In genomic region chr7:39413866-39414668, GRCh38 we compare ENCODE assay signal across 8 cellular contexts.
DNase-seq lines count a peak whose midpoint lies in the region; FAIRE-seq and TF ChIP-seq lines count a peak whose summit lies in the region.

No MANE protein-coding gene starts in this region.

- in situ Hi-C loops in GM13976 (cut with MboI; ENCODE audit: low sequenced_read_pairs, unreplicated experiment): no loop called here

- DNase-seq in GM13976 (ENCODE audit: low spot score): peak; percentile 69
- DNase-seq in H7: peak; percentile 84
- DNase-seq in M059J (ENCODE audit: low read depth): peak; percentile 67
- peak; percentile 10 to 28 for DNase-seq in activated CD4-positive, alpha-beta T cell treated with anti-CD3 and anti-CD28 coated beads for 24 hours (ENCODE audit: low read depth in 2 of 2)
- DNase-seq in H1 (ENCODE audit: low read depth in 1 of 2, low spot score in 2 of 2): peak; percentile 46 to 78
- DNase-seq in mesothelial cell of epicardium (ENCODE audit: low spot score in 2 of 2, unreplicated experiment in 2 of 2): peak; percentile 35 to 53
- peak; percentile 8 for DNase-seq in stimulated activated naive CD4-positive, alpha-beta T cell treated with Interleukin-2 at 50 U/mL for 16 hours (lab: John Stamatoyannopoulos, UW)
- DNase-seq in dedifferentiated amniotic fluid mesenchymal stem cell (ENCODE audit: extremely low spot score): no peak

- no peaks in the 10 kb centered on the region for H3K36me3 Mint-ChIP-seq in mesothelial cell of epicardium

- H2AFZ ChIP-seq in H1 (ENCODE audit: low read length): peak overlapping the region; percentile 74; the same call in 1 of the 2 replicates

- H3K4ac ChIP-seq in H1 (replicated peaks; ENCODE audit: insufficient read length, low read depth, low read length): no peak overlapping the region

- no peaks in the 10 kb centered on the region; a peak in 1 of 4 replicates for H3K9me3 ChIP-seq in H1 (ENCODE audit: insufficient read depth in 2 of 2, low read depth in 1 of 2, low read length in 1 of 2)

- no peaks in the 10 kb centered on the region for H3K9me3 Mint-ChIP-seq in mesothelial cell of epicardium

- peak overlapping the region; percentile 16 for H4K5ac ChIP-seq in H1 (ENCODE audit: insufficient read length, low read depth, low read length)

- no peak overlapping the region for H2AK5ac ChIP-seq in H1 (ENCODE audit: low read depth, low read length)

- TF ChIP-seq POLR2A in H1 (IDR thresholded peaks at IDR 0.05; ENCODE audit: control extremely low read depth in 1 of 2, low read depth in 2 of 2, low read length in 2 of 2): no peak

- H2BK120ac ChIP-seq in H1 (replicated peaks; ENCODE audit: low read depth, low read length): no peak overlapping the region

- H3K9ac ChIP-seq in H1 (replicated peaks in 1 of 4; ENCODE audit: extremely low read depth in 1 of 4, low read depth in 3 of 4, low read length in 3 of 4): peak overlapping the region in 1 of 4 experiments; percentile 45; a peak in 1 of 7 replicates

- H3K4me3 ChIP-seq in H7 (ENCODE audit: insufficient read depth, low read depth, low read length) (peak overlapping the region; percentile 65), H1 (ENCODE audit: extremely low read depth in 1 of 4, insufficient read depth in 2 of 4, low read depth in 3 of 4, low read length in 4 of 4) (peak overlapping the region; percentile 49 to 77 (median 70))

- no peak overlapping the region; the same call in 1 of the 2 replicates for H3K18ac ChIP-seq in H1 (ENCODE audit: extremely low read depth, low read length)

- H3K56ac ChIP-seq in H1 (replicated peaks; ENCODE audit: insufficient read length, low read depth, low read length): peak overlapping the region; percentile 17

- peak overlapping the region; percentile 79 to 93 for H3K4me2 ChIP-seq in H1 (ENCODE audit: insufficient read depth in 1 of 2, low read depth in 2 of 2, low read length in 2 of 2)

- CTCF ChIA-PET in H1 (lab: Charles Lee; ENCODE audit: partially characterized antibody): interaction anchor here (0.6 to 1.6 kb wide), 14 partner anchors 11 to 619 kb away, joined by 3 to 7 read pairs (median 3); no protein-coding TSS in a partner anchor

- H3K79me2 ChIP-seq in H1 (ENCODE audit: control insufficient read depth in 1 of 2, insufficient read depth in 2 of 2, low read length in 2 of 2): no peaks in the 10 kb centered on the region

- no peak overlapping the region for H2BK15ac ChIP-seq in H1 (ENCODE audit: low read length)

- peak overlapping the region; percentile 11 for H3K27ac Mint-ChIP-seq in mesothelial cell of epicardium

- FAIRE-seq in H1 (lab: Jason Lieb, UNC): no peak

- no peak for TF ChIP-seq EP300 in H1 (IDR thresholded peaks at IDR 0.05; ENCODE audit: borderline replicate concordance in 1 of 2, low read depth in 2 of 2, low read length in 2 of 2)

- H3K27me3 Mint-ChIP-seq in mesothelial cell of epicardium (ENCODE audit: low read depth): peaks cover 7% of the 10 kb centered on the region

- peak; percentile 26 to 42; a peak in 3 of 4 replicates for TF ChIP-seq RAD21 in H1 (IDR thresholded peaks at IDR 0.05 in 1 of 2, conservative IDR thresholded peaks at IDR 0.05 in 1 of 2; ENCODE audit: low read depth in 2 of 2, low read length in 2 of 2)

- WGBS in H1 (ENCODE audit: extremely low coverage in 1 of 2, insufficient coverage in 1 of 2, insufficient read length in 1 of 2, insufficient replicate concordance in 2 of 2, low coverage in 1 of 2, low lambda C conversion rate in 2 of 2, missing lambda C conversion rate in 1 of 2), 2 experiments: 5% methylated on average over 44 of the region's 55 CpGs; no CpG with 5 or more reads in 1 of the 2 experiments

- H3K36me3 ChIP-seq in H7 (replicated peaks; ENCODE audit: control insufficient read depth, insufficient read depth, low read length) (no peaks in the 10 kb centered on the region), H1 (ENCODE audit: control insufficient read depth in 2 of 4, insufficient read depth in 4 of 4, low read length in 3 of 4) (no peaks in the 10 kb centered on the region)

- H4K8ac ChIP-seq in H1 (ENCODE audit: extremely low read depth, insufficient read depth, low read length): no peak overlapping the region; the same call in 1 of the 2 replicates

- peaks cover 8% of the 10 kb centered on the region for H3K4me1 Mint-ChIP-seq in mesothelial cell of epicardium

- POLR2A ChIA-PET in H1 (lab: Charles Lee; ENCODE audit: partially characterized antibody): interaction anchor here (1.0 kb wide), 1 partner anchor 15 kb away, joined by 3 read pairs; no protein-coding TSS in a partner anchor

- no peak overlapping the region for H4K91ac ChIP-seq in H1 (replicated peaks; ENCODE audit: insufficient read length, low read length)

- no peaks in the 10 kb centered on the region for H3K79me1 ChIP-seq in H1 (ENCODE audit: low read depth, low read length)

- TF ChIP-seq CTCF in GM13976 (IDR thresholded peaks at IDR 0.05; ENCODE audit: borderline replicate concordance, control extremely low read depth, extremely low read depth, insufficient read depth, missing control alignments) (peak; percentile 15), H1 (IDR thresholded peaks at IDR 0.05; ENCODE audit: control extremely low read depth in 1 of 3, insufficient read depth in 1 of 3, low read depth in 1 of 3, low read length in 3 of 3) (peak; percentile 37 to 65 (median 54)), mesothelial cell of epicardium (IDR thresholded peaks at IDR 0.05; ENCODE audit: unreplicated experiment) (no peak)

- no peaks in the 10 kb centered on the region for H4K20me1 ChIP-seq in H1 (replicated peaks in 1 of 2; ENCODE audit: control insufficient read depth in 1 of 2, insufficient read depth in 2 of 2, low read length in 2 of 2)

- H3K27ac ChIP-seq in H1 (ENCODE audit: low read depth, low read length): no peak overlapping the region

- no peak overlapping the region for H3K23ac ChIP-seq in H1 (ENCODE audit: insufficient read length)

- no peak overlapping the region for H2BK5ac ChIP-seq in H1 (ENCODE audit: low read depth, low read length)

- H3K14ac ChIP-seq in H1 (ENCODE audit: insufficient read length): no peak overlapping the region

- H3K4me1 ChIP-seq in H1 (replicated peaks in 1 of 4; ENCODE audit: control insufficient read depth in 3 of 4, insufficient read depth in 4 of 4, low read length in 3 of 4): no peaks in the 10 kb centered on the region

- H2BK20ac ChIP-seq in H1 (ENCODE audit: low read length): no peak overlapping the region

- peak overlapping the region; percentile 83 for H3K4me3 Mint-ChIP-seq in mesothelial cell of epicardium

- peaks cover 7% of the 10 kb centered on the region; the same call in 1 of the 2 replicates for H3K23me2 ChIP-seq in H1 (ENCODE audit: low read depth, low read length)

- H3K27me3 ChIP-seq in H7 (ENCODE audit: control insufficient read depth, insufficient read depth, low read length) (no peaks in the 10 kb centered on the region), H1 (replicated peaks in 1 of 4; ENCODE audit: control insufficient read depth in 3 of 4, extremely low read depth in 1 of 4, insufficient read depth in 3 of 4, low read length in 3 of 4) (no peaks in the 10 kb centered on the region)

- H2BK12ac ChIP-seq in H1 (ENCODE audit: low read depth, low read length): no peak overlapping the region

TF ChIP-seq in H1, 55 proteins besides CTCF, POLR2A, EP300 and RAD21 (continues in another document):
- no peak for TF ChIP-seq CHD1 (IDR thresholded peaks at IDR 0.05; ENCODE audit: low read depth, low read length)
- peak; percentile 30 for TF ChIP-seq EZH2 (IDR thresholded peaks at IDR 0.05; ENCODE audit: low read depth, low read length, severe bottlenecking)
- TF ChIP-seq ASH2L (IDR thresholded peaks at IDR 0.05; ENCODE audit: low read length): peak; percentile 49
- TF ChIP-seq EGR1 (IDR thresholded peaks at IDR 0.05; ENCODE audit: borderline replicate concordance, low read depth, low read length): 0 out of 2 replicates have a peak, but pooled peaks have one; percentile 15
- TF ChIP-seq CTBP2 (IDR thresholded peaks at IDR 0.05; ENCODE audit: borderline replicate concordance, insufficient read depth, insufficient read length, low read length): no peak
- TF ChIP-seq CBX5 (IDR thresholded peaks at IDR 0.05; ENCODE audit: low read depth, low read length): no peak
- no peak for TF ChIP-seq POLR2AphosphoS5 (IDR thresholded peaks at IDR 0.05; ENCODE audit: low read depth, low read length)
- peak; percentile 53 for TF ChIP-seq TAF7 (optimal IDR thresholded peaks at IDR 0.05; ENCODE audit: borderline replicate concordance, low read depth, low read length)
- TF ChIP-seq FOSL1 (IDR thresholded peaks at IDR 0.05; ENCODE audit: insufficient read depth, low read depth, low read length): no peak
- TF ChIP-seq SP1 (IDR thresholded peaks at IDR 0.05; ENCODE audit: low read depth, low read length): no peak
- no peak for TF ChIP-seq HDAC6 (IDR thresholded peaks at IDR 0.05; ENCODE audit: low read depth, low read length)
- no peak for TF ChIP-seq ZNF274 (IDR thresholded peaks at IDR 0.05; ENCODE audit: borderline replicate concordance, extremely low read depth, low read length)
- TF ChIP-seq BACH1 (IDR thresholded peaks at IDR 0.05; ENCODE audit: low read length): peak; percentile 55; the same call in 1 of the 2 replicates
- no peak for TF ChIP-seq TEAD4 (IDR thresholded peaks at IDR 0.05; ENCODE audit: low read depth, low read length)
- TF ChIP-seq NANOG (IDR thresholded peaks at IDR 0.05; ENCODE audit: insufficient read depth, low read depth, low read length, poor library complexity, severe bottlenecking): no peak
- TF ChIP-seq RXRA (IDR thresholded peaks at IDR 0.05; ENCODE audit: insufficient read depth, low read depth, low read length): no peak
- no peak for TF ChIP-seq ATF3 (IDR thresholded peaks at IDR 0.05; ENCODE audit: insufficient read depth, low read depth, low read length)
- TF ChIP-seq KDM1A (IDR thresholded peaks at IDR 0.05; ENCODE audit: borderline replicate concordance, low read length): no peak
- TF ChIP-seq SIN3A (conservative IDR thresholded peaks at IDR 0.05 in 1 of 2, IDR thresholded peaks at IDR 0.05 in 1 of 2; ENCODE audit: low read depth in 1 of 2, low read length in 2 of 2): peak in 1 of 2 experiments; percentile 65; a peak in 1 of 4 replicates
- TF ChIP-seq BRCA1 (IDR thresholded peaks at IDR 0.05; ENCODE audit: low read depth, low read length): no peak
- no peak for TF ChIP-seq SRF (IDR thresholded peaks at IDR 0.05; ENCODE audit: low read depth, low read length)
- no peak for TF ChIP-seq RNF2 (IDR thresholded peaks at IDR 0.05; ENCODE audit: borderline replicate concordance, low read depth, low read length, missing control alignments, poor library complexity, severe bottlenecking)
